ENCODE assay signal across 11 cellular contexts in genomic region chr4:113293673-113294072, GRCh38.
DNase-seq lines count a peak whose midpoint lies in the region; ATAC-seq and TF ChIP-seq lines count a peak whose summit lies in the region.
"Had no signal": no experiment of that assay in that cellular context is flagged by ENCODE, and none has a peak within 500 bp of the region (broad histone marks: within the 10 kb centered on the region; RNA-seq: fewer than 3 reads in every experiment).

No MANE protein-coding gene starts in this region.

- H3K4me1 ChIP-seq in thoracic aorta (ENCODE audit: control insufficient read depth in 1 of 2, low read depth in 2 of 2) = peaks cover 6 to 32% of the 10 kb centered on the region in 2 donors

- H3K4me3 Mint-ChIP-seq in HFFc6 = peak overlapping the region; percentile 86

- no peak for ATAC-seq in thoracic aorta (ENCODE audit: insufficient number of reproducible peaks, low FRiP score, low read depth)
- ATAC-seq: activated CD4-positive, CD25-positive, alpha-beta regulatory T cell treated with anti-CD3 and anti-CD28 coated beads, Interleukin-2, amount 50 U/mL, for 24 hours had no signal

- H3K9me3 Mint-ChIP-seq in HFFc6 = no peaks in the 10 kb centered on the region

- H3K36me3 ChIP-seq in thoracic aorta = no peaks in the 10 kb centered on the region
- no peaks in the 10 kb centered on the region for H3K36me3 ChIP-seq in WERI-Rb-1
- H3K36me3 ChIP-seq: neutrophil had no signal

- intact Hi-C loops in dorsolateral prefrontal cortex (cut with DNase I) = loop anchor here (5.0 to 10.0 kb wide), 3 partner anchors 91 to 181 kb away; no protein-coding TSS in a partner anchor

- H3K27me3 ChIP-seq in dorsolateral prefrontal cortex = no peaks in the 10 kb centered on the region
- no peaks in the 10 kb centered on the region for H3K27me3 ChIP-seq in layer of hippocampus (ENCODE audit: control insufficient read depth, insufficient read depth, low read length)
- no peaks in the 10 kb centered on the region for H3K27me3 ChIP-seq in thoracic aorta (replicated peaks; ENCODE audit: insufficient read depth)
- H3K27me3 ChIP-seq in WERI-Rb-1 (ENCODE audit: insufficient read depth, low read depth, severe bottlenecking) = no peaks in the 10 kb centered on the region
- H3K27me3 ChIP-seq: neutrophil had no signal

- TF ChIP-seq CTCF in HFFc6 (IDR thresholded peaks at IDR 0.05) (peak; percentile 65; the same call in 1 of the 2 replicates), dorsolateral prefrontal cortex (IDR thresholded peaks at IDR 0.05 in 54 of 56, conservative IDR thresholded peaks at IDR 0.05 in 2 of 56; ENCODE audit: low read depth in 1 of 56, partially characterized antibody in 56 of 56) (peak in 11 of 56 donors; percentile 7 to 34 (median 15)), thoracic aorta (IDR thresholded peaks at IDR 0.05) (peak; percentile 35), WERI-Rb-1 (IDR thresholded peaks at IDR 0.05; ENCODE audit: low read depth, low read length) (no peak), GM20000 (IDR thresholded peaks at IDR 0.05; ENCODE audit: extremely low read depth, missing control alignments) (no peak)

- H3K4me1 Mint-ChIP-seq in HFFc6 (ENCODE audit: low read depth) = peaks cover 24% of the 10 kb centered on the region

- DNase-seq in HFFc6 (peak; percentile 37), dorsolateral prefrontal cortex (no peak), thoracic aorta (ENCODE audit: low spot score) (no peak), WERI-Rb-1 (no peak), KBM-7 (no peak), GM20000 (ENCODE audit: low spot score) (no peak), NCI-H526 (lab: John Stamatoyannopoulos, UW) (no peak)
- DNase-seq: effector CD4-positive, alpha-beta T cell had no signal

- in situ Hi-C loops in KBM-7 (cut with MboI; ENCODE audit: low pct_unique_long_range_greater_than_20kb, low sequenced_read_pairs) = no loop called here

- no peak overlapping the region; the same call in 1 of the 2 replicates for H3K27ac Mint-ChIP-seq in HFFc6

- H3K4me3 ChIP-seq in dorsolateral prefrontal cortex = peak overlapping the region in 49 of 59 donors; percentile 1 to 53 (median 31)
- peak overlapping the region; percentile 70 for H3K4me3 ChIP-seq in thoracic aorta
- no peak overlapping the region for H3K4me3 ChIP-seq in WERI-Rb-1 (ENCODE audit: low read depth, low read length)

- no peaks in the 10 kb centered on the region for H3K36me3 Mint-ChIP-seq in HFFc6 (ENCODE audit: low read depth)

- H3K9me3 ChIP-seq in thoracic aorta (no peaks in the 10 kb centered on the region), WERI-Rb-1 (ENCODE audit: severe bottlenecking) (no peaks in the 10 kb centered on the region)
- H3K9me3 ChIP-seq: neutrophil had no signal

- no peaks in the 10 kb centered on the region for H3K27me3 Mint-ChIP-seq in HFFc6 (ENCODE audit: insufficient read depth)

- H3K27ac ChIP-seq in dorsolateral prefrontal cortex (peak overlapping the region in 58 of 59 donors; percentile 11 to 91 (median 84)), layer of hippocampus (ENCODE audit: low read depth, low read length) (peak overlapping the region; percentile 76), thoracic aorta (peak overlapping the region; percentile 36 to 53), WERI-Rb-1 (no peak overlapping the region)
- H3K27ac ChIP-seq: neutrophil had no signal

Comparison
In these comparisons a context has a peak if more than half of its experiments do, and no peak if none do; other contexts are left out.
1. CTCF ChIP-seq: peak in HFFc6 (single experiment) and thoracic aorta (single experiment); none in WERI-Rb-1 (single experiment) and GM20000 (single experiment).